In genomic region chr14:100237735-100238418, GRCh38 we compare ENCODE assay signal across 8 cellular contexts. TPM values are rescaled to one million over a fixed set of nuclear protein-coding genes. Genes with fewer than 3 reads are reported as not detected.
A peak's percentile ranks its signal among the peaks of the same experiment; 100 is the strongest.
DNase-seq lines count a peak whose midpoint lies in the region; ATAC-seq and TF ChIP-seq lines count a peak whose summit lies in the region.

No MANE protein-coding gene starts in this region.

- DNase-seq in GM10266 (ENCODE audit: extremely low spot score) (peak; percentile 64), NCI-H524 (lab: John Stamatoyannopoulos, UW) (peak; percentile 46 to 74), endothelial cell (ENCODE audit: low spot score) (peak; percentile 44)
- peak; percentile 55 to 66 for DNase-seq in activated CD4-positive, alpha-beta T cell treated with anti-CD3 and anti-CD28 coated beads, Interleukin-2, amount 50 U/mL, for 48 hours

- H3K27ac Mint-ChIP-seq in endothelial cell (ENCODE audit: unreplicated experiment): peak overlapping the region; percentile 99

- peaks cover 39% of the 10 kb centered on the region for H3K4me1 Mint-ChIP-seq in endothelial cell (ENCODE audit: unreplicated experiment)

- H3K36me3 ChIP-seq in mucosa of stomach (ENCODE audit: control insufficient read depth, insufficient read depth, low read length): no peaks in the 10 kb centered on the region

- H3K9me3 Mint-ChIP-seq in endothelial cell (ENCODE audit: unreplicated experiment): no peaks in the 10 kb centered on the region

- peaks cover 12% of the 10 kb centered on the region for H3K4me1 ChIP-seq in mucosa of stomach (ENCODE audit: control insufficient read depth, insufficient read depth, low read length)

- peak; percentile 5 for ATAC-seq in HG02870 (IDR thresholded peaks at IDR 0.05; ENCODE audit: unreplicated experiment)
- no peak for ATAC-seq in GM18858 (IDR thresholded peaks at IDR 0.05; ENCODE audit: unreplicated experiment)

- peaks cover 14% of the 10 kb centered on the region for H3K36me3 Mint-ChIP-seq in endothelial cell (ENCODE audit: low read depth, unreplicated experiment)

- peak overlapping the region; percentile 86 for H3K9ac ChIP-seq in mucosa of stomach (ENCODE audit: low read length)

- H3K4me3 Mint-ChIP-seq in endothelial cell (ENCODE audit: unreplicated experiment): peak overlapping the region; percentile 98

- peak overlapping the region; percentile 68 for H3K4me3 ChIP-seq in mucosa of stomach (ENCODE audit: low read length)

- peaks cover 13% of the 10 kb centered on the region for H3K27me3 Mint-ChIP-seq in endothelial cell (ENCODE audit: unreplicated experiment)

- no peaks in the 10 kb centered on the region for H3K27me3 ChIP-seq in mucosa of stomach (ENCODE audit: control insufficient read depth, insufficient read depth, low read length)

- H3K27ac ChIP-seq in temporal lobe (ENCODE audit: low read depth, low read length): peak overlapping the region; percentile 79

- no peak for TF ChIP-seq CTCF in GM10266 (IDR thresholded peaks at IDR 0.05; ENCODE audit: control insufficient read depth, insufficient read depth, low read depth, missing control alignments)
- TF ChIP-seq CTCF in endothelial cell (IDR thresholded peaks at IDR 0.05; ENCODE audit: unreplicated experiment): no peak

- H3K9me3 ChIP-seq in mucosa of stomach (ENCODE audit: control insufficient read depth, low read length): no peaks in the 10 kb centered on the region

RNA-seq across cellular contexts. Expression of gene YY1, which starts 1.1 kb away (rescaled TPM):
- 81.7 TPM for total RNA-seq in endothelial cell (ENCODE audit: unreplicated experiment)
- 39.1 TPM for total RNA-seq in temporal lobe
